10 cellular contexts compared by ENCODE assay signal in the genomic region with DNA sequence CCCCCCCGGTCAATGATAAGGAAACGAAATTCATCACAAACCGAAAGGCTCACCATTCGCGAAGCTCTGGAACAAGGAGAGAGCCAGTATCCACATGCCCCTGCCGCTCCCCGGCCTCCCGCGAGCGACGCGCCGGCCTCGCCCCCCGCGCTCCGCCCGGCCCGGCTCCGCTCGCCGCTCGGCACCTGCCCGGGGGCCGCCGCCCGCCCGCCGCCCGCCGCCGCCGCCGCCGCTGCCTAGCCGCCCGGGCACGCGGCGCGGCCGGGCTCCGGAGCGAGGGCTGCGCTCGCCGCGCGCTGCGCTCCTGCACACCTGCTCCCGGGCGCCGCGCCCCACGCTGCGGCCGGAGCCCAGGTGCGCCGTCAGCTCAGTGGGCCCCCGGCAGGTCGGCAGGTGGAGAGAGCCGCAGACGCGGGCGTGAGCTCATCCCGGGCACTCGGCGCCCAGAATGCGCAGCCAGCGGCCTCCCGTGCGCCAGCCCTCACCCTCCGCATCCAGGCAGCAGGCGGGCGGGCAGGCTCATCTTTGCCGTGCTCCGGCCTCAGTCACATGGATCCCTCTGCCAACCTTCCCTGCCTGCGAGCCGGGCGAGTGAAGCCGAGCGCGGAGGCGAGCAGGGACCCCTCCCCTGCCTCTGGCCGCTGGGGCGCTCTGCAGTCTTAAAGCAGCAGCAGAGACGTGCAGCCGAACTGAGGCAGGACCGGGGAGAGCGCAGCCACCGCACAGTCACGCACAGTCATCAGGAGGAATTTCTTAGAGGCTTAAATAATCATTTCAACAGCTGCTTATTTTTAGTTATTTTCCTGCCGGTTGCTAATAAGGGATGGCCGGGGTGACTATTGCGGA. TPM values are rescaled to one million over a fixed set of nuclear protein-coding genes. Genes with fewer than 3 reads are reported as not detected.
DNase-seq lines count a peak whose midpoint lies in the region; ATAC-seq and TF ChIP-seq lines count a peak whose summit lies in the region.
"Had no signal": no experiment of that assay in that cellular context is flagged by ENCODE, and none has a peak within 500 bp of the region (broad histone marks: within the 10 kb centered on the region; RNA-seq: fewer than 3 reads in every experiment).

A gene with protein sequence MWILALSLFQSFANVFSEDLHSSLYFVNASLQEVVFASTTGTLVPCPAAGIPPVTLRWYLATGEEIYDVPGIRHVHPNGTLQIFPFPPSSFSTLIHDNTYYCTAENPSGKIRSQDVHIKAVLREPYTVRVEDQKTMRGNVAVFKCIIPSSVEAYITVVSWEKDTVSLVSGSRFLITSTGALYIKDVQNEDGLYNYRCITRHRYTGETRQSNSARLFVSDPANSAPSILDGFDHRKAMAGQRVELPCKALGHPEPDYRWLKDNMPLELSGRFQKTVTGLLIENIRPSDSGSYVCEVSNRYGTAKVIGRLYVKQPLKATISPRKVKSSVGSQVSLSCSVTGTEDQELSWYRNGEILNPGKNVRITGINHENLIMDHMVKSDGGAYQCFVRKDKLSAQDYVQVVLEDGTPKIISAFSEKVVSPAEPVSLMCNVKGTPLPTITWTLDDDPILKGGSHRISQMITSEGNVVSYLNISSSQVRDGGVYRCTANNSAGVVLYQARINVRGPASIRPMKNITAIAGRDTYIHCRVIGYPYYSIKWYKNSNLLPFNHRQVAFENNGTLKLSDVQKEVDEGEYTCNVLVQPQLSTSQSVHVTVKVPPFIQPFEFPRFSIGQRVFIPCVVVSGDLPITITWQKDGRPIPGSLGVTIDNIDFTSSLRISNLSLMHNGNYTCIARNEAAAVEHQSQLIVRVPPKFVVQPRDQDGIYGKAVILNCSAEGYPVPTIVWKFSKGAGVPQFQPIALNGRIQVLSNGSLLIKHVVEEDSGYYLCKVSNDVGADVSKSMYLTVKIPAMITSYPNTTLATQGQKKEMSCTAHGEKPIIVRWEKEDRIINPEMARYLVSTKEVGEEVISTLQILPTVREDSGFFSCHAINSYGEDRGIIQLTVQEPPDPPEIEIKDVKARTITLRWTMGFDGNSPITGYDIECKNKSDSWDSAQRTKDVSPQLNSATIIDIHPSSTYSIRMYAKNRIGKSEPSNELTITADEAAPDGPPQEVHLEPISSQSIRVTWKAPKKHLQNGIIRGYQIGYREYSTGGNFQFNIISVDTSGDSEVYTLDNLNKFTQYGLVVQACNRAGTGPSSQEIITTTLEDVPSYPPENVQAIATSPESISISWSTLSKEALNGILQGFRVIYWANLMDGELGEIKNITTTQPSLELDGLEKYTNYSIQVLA (N-terminal part only) (minus strand): TSS at position 593 of the 846 bp plus-strand sequence. CDS start 497 bp downstream, at position 96.

- ATAC-seq in GM18861 (IDR thresholded peaks at IDR 0.05; ENCODE audit: unreplicated experiment) = no peak

- DNase-seq in LNCaP clone FGC (ENCODE audit: low read depth) (no peak), NCI-H748 (lab: John Stamatoyannopoulos, UW; ENCODE audit: unreplicated experiment) (peak; percentile 78), esophagus muscularis mucosa (ENCODE audit: extremely low spot score) (peak; percentile 74), retina (peak; percentile 83), PC-9 (no peak), UCSD-AML1 (lab: John Stamatoyannopoulos, UW; ENCODE audit: unreplicated experiment) (no peak)
- DNase-seq: stimulated activated CD4-positive, alpha-beta T cell treated with anti-CD3 and anti-CD28 coated beads, Interleukin-4, amount 100 ng/mL, for 24 hours had no signal

- H3K4me1 ChIP-seq in esophagus muscularis mucosa = peaks cover 1 to 10% (median 9%) of the 10 kb centered on the region in 4 donors
- no peaks in the 10 kb centered on the region for H3K4me1 ChIP-seq in PC-9 (replicated peaks; ENCODE audit: insufficient read depth)
- H3K4me1 ChIP-seq: SJSA1 had no signal

- no peaks in the 10 kb centered on the region for H3K36me3 ChIP-seq in esophagus muscularis mucosa
- no peaks in the 10 kb centered on the region for H3K36me3 ChIP-seq in PC-9 (ENCODE audit: low read depth)
- H3K36me3 ChIP-seq: SJSA1 had no signal

- H3K27me3 ChIP-seq in esophagus muscularis mucosa = peaks cover 0 to 67% (median 5%) of the 10 kb centered on the region in 4 donors
- no peaks in the 10 kb centered on the region for H3K27me3 ChIP-seq in PC-9 (ENCODE audit: insufficient read depth, low read depth)

- H3K27ac ChIP-seq in esophagus muscularis mucosa (replicated peaks in 1 of 4) (no peak within 1 kb of the TSS), PC-9 (no peak within 1 kb of the TSS)
- H3K27ac ChIP-seq: SJSA1 had no signal

- H3F3A ChIP-seq in PC-9 (ENCODE audit: insufficient read depth, low read depth) = no peaks in the 10 kb centered on the region

- CTCF ChIA-PET in PC-9 (lab: Charles Lee) = no interaction called here

- POLR2A ChIA-PET in PC-9 (lab: Charles Lee; ENCODE audit: unreplicated experiment) = no interaction called here

- H3K4me3 ChIP-seq in LNCaP clone FGC (ENCODE audit: low read depth, low read length) (peak within 1 kb of the TSS; percentile 32; the same call in 1 of the 2 replicates), esophagus muscularis mucosa (peak within 1 kb of the TSS in 2 of 4 donors; percentile 24 to 28), PC-9 (no peak within 1 kb of the TSS)
- H3K4me3 ChIP-seq: SJSA1 had no signal

- no peaks in the 10 kb centered on the region for H3K9me2 ChIP-seq in PC-9 (ENCODE audit: insufficient read depth)

- BruUV-seq in PC-9 (replicated peaks; lab: Mats Ljungman, UMichigan) = no TSS peak

- TF ChIP-seq POLR2A in esophagus muscularis mucosa (IDR thresholded peaks at IDR 0.05; ENCODE audit: low read depth) = no peak

- H3K9me3 ChIP-seq in esophagus muscularis mucosa = no peaks in the 10 kb centered on the region
- H3K9me3 ChIP-seq in PC-9 (ENCODE audit: insufficient read depth, low read depth) = no peaks in the 10 kb centered on the region
- H3K9me3 ChIP-seq: SJSA1 had no signal

- no peak for TF ChIP-seq EP300 in esophagus muscularis mucosa (IDR thresholded peaks at IDR 0.05)

- TF ChIP-seq CTCF in LNCaP clone FGC (IDR thresholded peaks at IDR 0.05; ENCODE audit: control insufficient read depth, extremely low read depth, insufficient read depth) = no peak
- no peak for TF ChIP-seq CTCF in esophagus muscularis mucosa (IDR thresholded peaks at IDR 0.05)
- no peak for TF ChIP-seq CTCF in PC-9 (conservative IDR thresholded peaks at IDR 0.05)

- H3K4me2 ChIP-seq in PC-9 = no peak within 1 kb of the TSS

- intact Hi-C loops in esophagus muscularis mucosa (cut with DNase I) = no loop called here
- intact Hi-C loops in PC-9 (cut with micrococcal nuclease; ENCODE audit: unreplicated experiment) = no loop called here

- no peaks in the 10 kb centered on the region for H3K79me2 ChIP-seq in PC-9 (ENCODE audit: low read depth)

- WGBS in esophagus muscularis mucosa = 12% methylated on average over 17 of the region's 95 CpGs

- no peaks in the 10 kb centered on the region for H4K20me1 ChIP-seq in PC-9 (ENCODE audit: insufficient read depth)

- no peak within 1 kb of the TSS for H2AFZ ChIP-seq in PC-9

RNA-seq across cellular contexts. Expression of the gene that starts here (rescaled TPM):
- total RNA-seq in esophagus muscularis mucosa (under 1 TPM in 3 of 4 donors, not detected in 1; 0.06 to 0.42 (median 0.17) TPM), PC-9 (2021) (not detected in 2 replicates)
- total RNA-seq: mesenteric fat pad, SJSA1 had no signal

Comparison
In these comparisons a context has a peak if more than half of its experiments do, and no peak if none do; other contexts are left out.
1. Peak in DNase-seq in esophagus muscularis mucosa; RNA of the gene not detected or under 1 TPM.
2. DNase-seq: peak in NCI-H748 (single experiment) and retina (single experiment); none in LNCaP clone FGC (single experiment), PC-9 (0 of 2) and UCSD-AML1 (single experiment).